25 cellular contexts compared by ENCODE assay signal in genomic region chr11:121894581-121894980, GRCh38.
A peak's percentile ranks its signal among the peaks of the same experiment; 100 is the strongest.
DNase-seq lines count a peak whose midpoint lies in the region; TF ChIP-seq lines count a peak whose summit lies in the region.
"Had no signal": no experiment of that assay in that cellular context is flagged by ENCODE, and none has a peak within 500 bp of the region (broad histone marks: within the 10 kb centered on the region; RNA-seq: fewer than 3 reads in every experiment).

No MANE protein-coding gene starts in this region.

- H3K4me1 ChIP-seq in osteoblast (ENCODE audit: insufficient read depth, low read length) = peaks cover 52% of the 10 kb centered on the region
- H3K4me1 ChIP-seq in Peyer's patch = no peaks in the 10 kb centered on the region
- H3K4me1 ChIP-seq: prostate gland had no signal

- no peaks in the 10 kb centered on the region for H3K9me3 ChIP-seq in osteoblast (ENCODE audit: low read depth, low read length)
- no peaks in the 10 kb centered on the region for H3K9me3 ChIP-seq in Peyer's patch
- H3K9me3 ChIP-seq: prostate gland, SJCRH30, spleen had no signal

- no peak overlapping the region for H2AFZ ChIP-seq in osteoblast (ENCODE audit: low read length)
- H2AFZ ChIP-seq: hepatocyte had no signal

- TF ChIP-seq CTCF in epithelial cell of esophagus (IDR thresholded peaks at IDR 0.05; ENCODE audit: insufficient read depth, low read depth, low read length, missing control alignments) (no peak), osteoblast (IDR thresholded peaks at IDR 0.05; ENCODE audit: extremely low read depth, low read depth, low read length) (no peak), Peyer's patch (IDR thresholded peaks at IDR 0.05) (no peak)

- H3K36me3 ChIP-seq in osteoblast (ENCODE audit: insufficient read depth, low read length) (no peaks in the 10 kb centered on the region), Peyer's patch (no peaks in the 10 kb centered on the region)
- H3K36me3 ChIP-seq: prostate gland, SJCRH30, spleen, WERI-Rb-1 had no signal

- H3K27ac ChIP-seq in osteoblast (ENCODE audit: low read depth, low read length) (no peak overlapping the region), Peyer's patch (no peak overlapping the region)
- H3K27ac ChIP-seq: hepatocyte, prostate gland, SJCRH30, spleen, WERI-Rb-1 had no signal

- no peaks in the 10 kb centered on the region for H3K79me2 ChIP-seq in osteoblast (ENCODE audit: insufficient read depth, low read length)
- H3K79me2 ChIP-seq: hepatocyte had no signal

- H4K20me1 ChIP-seq in osteoblast (ENCODE audit: insufficient read depth, low read length) = no peaks in the 10 kb centered on the region

- H3K27me3 ChIP-seq in osteoblast (ENCODE audit: insufficient read depth, low read length) (no peaks in the 10 kb centered on the region), Peyer's patch (no peaks in the 10 kb centered on the region)
- H3K27me3 ChIP-seq: hepatocyte, SJCRH30 had no signal

- DNase-seq in EL (peak; percentile 59), NCI-H226 (peak; percentile 79), epithelial cell of esophagus (ENCODE audit: low read depth) (peak; percentile 82), osteoblast (ENCODE audit: insufficient read length, low spot score, missing footprints) (peak; percentile 18), Peyer's patch (no peak), hippocampal formation (lab: John Stamatoyannopoulos, UW) (no peak), activated T-cell treated with anti-CD3 and anti-CD28 coated beads for 4 hours (no peak), ecto neural progenitor cell (ENCODE audit: low spot score) (no peak)
- DNase-seq: activated CD4-positive, alpha-beta T cell treated with anti-CD3 and anti-CD28 coated beads, Interleukin-2, amount 50 U/mL, for 48 hours; activated naive CD4-positive, alpha-beta T cell; anterior cingulate cortex; CD8-positive, alpha-beta memory T cell; DMS53; kidney; mesendoderm; NCI-H1436; NCI-H526 treated with DMSO at 0.1 percent for 48 hours; SJCRH30; spleen; stimulated activated CD4-positive, alpha-beta T cell treated with anti-CD3 and anti-CD28 coated beads, Interleukin-4, amount 100 ng/mL, for 4 hours; substantia nigra; T-helper 17 cell had no signal

- no peak overlapping the region for H3K4me3 ChIP-seq in epithelial cell of esophagus (ENCODE audit: low read length)
- no peak overlapping the region for H3K4me3 ChIP-seq in osteoblast (ENCODE audit: insufficient read depth, low read length)
- H3K4me3 ChIP-seq in Peyer's patch = no peak overlapping the region
- H3K4me3 ChIP-seq: hepatocyte, prostate gland, SJCRH30, spleen had no signal

- no peak for TF ChIP-seq POLR2A in Peyer's patch (IDR thresholded peaks at IDR 0.05)

- H3K4me2 ChIP-seq in osteoblast (ENCODE audit: insufficient read depth, low read length) = no peak overlapping the region
- H3K4me2 ChIP-seq: hepatocyte had no signal

Comparison
In these comparisons a context has a peak if more than half of its experiments do, and no peak if none do; other contexts are left out.
1. DNase-seq: peak in EL (single experiment), NCI-H226 (single experiment), epithelial cell of esophagus (single experiment) and osteoblast (single experiment); none in Peyer's patch (0 of 3), hippocampal formation (0 of 2), activated T-cell treated with anti-CD3 and anti-CD28 coated beads for 4 hours (single experiment) and ecto neural progenitor cell (single experiment).